12 cellular contexts compared by ENCODE assay signal in the genomic region with DNA sequence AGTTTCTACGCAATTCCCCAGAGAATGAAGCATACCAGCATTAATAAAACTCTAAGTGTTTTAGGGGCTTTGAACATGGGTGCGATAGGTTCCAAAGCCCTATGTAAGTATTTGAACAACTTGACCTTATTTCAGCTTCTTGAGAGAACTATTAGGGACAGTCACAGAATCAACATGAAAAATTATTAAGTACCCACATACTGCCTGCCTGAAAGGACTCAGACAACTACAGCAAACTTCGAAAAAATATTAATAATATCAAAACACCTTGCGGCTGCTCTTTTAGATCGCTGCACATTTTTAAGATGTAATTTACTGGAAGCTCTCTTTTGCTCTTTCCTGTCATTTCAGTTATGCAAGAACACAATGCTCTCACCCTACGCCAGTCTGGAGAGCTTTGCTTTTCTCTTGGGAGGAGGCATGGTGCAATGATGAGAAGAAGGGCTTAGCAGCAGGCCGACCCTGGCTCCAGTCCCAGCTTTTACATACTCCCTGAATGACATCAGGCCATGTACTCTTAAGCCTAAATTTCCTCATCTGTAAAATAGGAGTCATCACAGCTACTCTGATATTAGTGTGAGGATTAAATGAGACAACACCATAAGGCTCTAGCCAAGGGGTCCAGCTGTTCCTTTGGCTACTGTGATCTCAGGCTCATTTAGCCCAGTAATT.
DNase-seq lines count a peak whose midpoint lies in the region; ATAC-seq, FAIRE-seq and TF ChIP-seq lines count a peak whose summit lies in the region.
"Had no signal": no experiment of that assay in that cellular context is flagged by ENCODE, and none has a peak within 500 bp of the region (broad histone marks: within the 10 kb centered on the region; RNA-seq: fewer than 3 reads in every experiment).

No MANE protein-coding gene starts in this region.

- ATAC-seq in activated naive CD8-positive, alpha-beta T cell treated with anti-CD3 and anti-CD28 coated beads, Interleukin-2, amount 50 U/mL, for 24 hours: no peak

- no peak for TF ChIP-seq CTCF in AG09319 (IDR thresholded peaks at IDR 0.05; ENCODE audit: low read depth, low read length)
- no peak for TF ChIP-seq CTCF in fibroblast of mammary gland (conservative IDR thresholded peaks at IDR 0.05; ENCODE audit: control insufficient read depth, insufficient read depth, low read depth, low read length)
- TF ChIP-seq CTCF in osteoblast (IDR thresholded peaks at IDR 0.05; ENCODE audit: extremely low read depth, low read depth, low read length): no peak

- in situ Hi-C loops in ACHN (cut with HindIII; ENCODE audit: low pct_ligation_motif_present, low pct_unique_long_range_greater_than_20kb, low sequenced_read_pairs): no loop called here

- H3K27me3 ChIP-seq in osteoblast (ENCODE audit: insufficient read depth, low read length): no peaks in the 10 kb centered on the region
- H3K27me3 ChIP-seq: Peyer's patch had no signal

- H3K36me3 ChIP-seq in osteoblast (ENCODE audit: insufficient read depth, low read length): no peaks in the 10 kb centered on the region
- H3K36me3 ChIP-seq: Peyer's patch had no signal

- H3K27ac Mint-ChIP-seq in activated naive CD8-positive, alpha-beta T cell treated with anti-CD3 and anti-CD28 coated beads, Interleukin-2, amount 50 U/mL, for 24 hours: no peak overlapping the region
- H3K27ac Mint-ChIP-seq: activated T-helper 1 cell treated with anti-CD3 and anti-CD28 coated beads, Interleukin-12 subunit alpha, Interleukin-12 subunit beta, Interleukin-2, Interleukin-4 antibody, amounts not matched to agents 30 ng/mL and 10 ng/mL and 1 ng/mL, durations not matched to agents 14 hours and 24 hours and 36 hours; CD4-positive, CD25-positive, alpha-beta regulatory T cell had no signal

- H2AFZ ChIP-seq in osteoblast (ENCODE audit: low read length): no peak overlapping the region

- no peak overlapping the region for H3K4me3 ChIP-seq in fibroblast of mammary gland (ENCODE audit: control insufficient read depth, low read depth, low read length)
- H3K4me3 ChIP-seq in osteoblast (ENCODE audit: insufficient read depth, low read length): no peak overlapping the region
- H3K4me3 ChIP-seq: Peyer's patch had no signal

- no peaks in the 10 kb centered on the region for H3K36me3 Mint-ChIP-seq in activated naive CD8-positive, alpha-beta T cell treated with anti-CD3 and anti-CD28 coated beads, Interleukin-2, amount 50 U/mL, for 24 hours (ENCODE audit: low read depth)
- H3K36me3 Mint-ChIP-seq: CD4-positive, CD25-positive, alpha-beta regulatory T cell had no signal

- H3K27me3 Mint-ChIP-seq in activated naive CD8-positive, alpha-beta T cell treated with anti-CD3 and anti-CD28 coated beads, Interleukin-2, amount 50 U/mL, for 24 hours: no peaks in the 10 kb centered on the region
- H3K27me3 Mint-ChIP-seq: CD4-positive, CD25-positive, alpha-beta regulatory T cell had no signal

- no peak for FAIRE-seq in RCC 7860 (lab: Jason Lieb, UNC)

- no peak overlapping the region for H3K4me3 Mint-ChIP-seq in activated naive CD8-positive, alpha-beta T cell treated with anti-CD3 and anti-CD28 coated beads, Interleukin-2, amount 50 U/mL, for 24 hours
- H3K4me3 Mint-ChIP-seq: activated T-helper 1 cell treated with anti-CD3 and anti-CD28 coated beads, Interleukin-12 subunit alpha, Interleukin-12 subunit beta, Interleukin-2, Interleukin-4 antibody, amounts not matched to agents 30 ng/mL and 10 ng/mL and 1 ng/mL, durations not matched to agents 14 hours and 24 hours and 36 hours; CD4-positive, CD25-positive, alpha-beta regulatory T cell had no signal

- DNase-seq in AG09319 (ENCODE audit: extremely low read depth, low read depth) (peak; percentile 68), NCI-H446 treated with DMSO at 0.1 percent for 48 hours (lab: John Stamatoyannopoulos, UW) (peak; percentile 68), fibroblast of mammary gland (ENCODE audit: low read depth) (peak; percentile 96), osteoblast (ENCODE audit: insufficient read length, low spot score, missing footprints) (peak; percentile 68), ACHN (no peak), RCC 7860 (ENCODE audit: low spot score) (no peak), NK-92 (lab: John Stamatoyannopoulos, UW; ENCODE audit: unreplicated experiment) (no peak)
- DNase-seq in activated naive CD8-positive, alpha-beta T cell treated with anti-CD3 and anti-CD28 coated beads, Interleukin-2, amount 50 U/mL, for 24 hours: no peak
- DNase-seq: CD4-positive, CD25-positive, alpha-beta regulatory T cell; NCI-H187 had no signal

- H3K9me3 Mint-ChIP-seq in activated naive CD8-positive, alpha-beta T cell treated with anti-CD3 and anti-CD28 coated beads, Interleukin-2, amount 50 U/mL, for 24 hours: no peaks in the 10 kb centered on the region

- no peaks in the 10 kb centered on the region for H3K4me1 Mint-ChIP-seq in activated naive CD8-positive, alpha-beta T cell treated with anti-CD3 and anti-CD28 coated beads, Interleukin-2, amount 50 U/mL, for 24 hours
- H3K4me1 Mint-ChIP-seq: CD4-positive, CD25-positive, alpha-beta regulatory T cell had no signal

- peak overlapping the region; percentile 22 for H3K27ac ChIP-seq in osteoblast (ENCODE audit: low read depth, low read length)
- H3K27ac ChIP-seq: Peyer's patch had no signal

- no peaks in the 10 kb centered on the region for H3K9me3 ChIP-seq in osteoblast (ENCODE audit: low read depth, low read length)
- H3K9me3 ChIP-seq: Peyer's patch had no signal

- H3K4me1 ChIP-seq in osteoblast (ENCODE audit: insufficient read depth, low read length): peaks cover 8% of the 10 kb centered on the region
- H3K4me1 ChIP-seq: Peyer's patch had no signal

- peak overlapping the region; percentile 26 for H3K4me2 ChIP-seq in osteoblast (ENCODE audit: insufficient read depth, low read length)

- no peaks in the 10 kb centered on the region for H4K20me1 ChIP-seq in osteoblast (ENCODE audit: insufficient read depth, low read length)

- no peaks in the 10 kb centered on the region for H3K79me2 ChIP-seq in osteoblast (ENCODE audit: insufficient read depth, low read length)

Comparison
In these comparisons a context has a peak if more than half of its experiments do, and no peak if none do; other contexts are left out.
1. DNase-seq: peak in AG09319 (single experiment), NCI-H446 treated with DMSO at 0.1 percent for 48 hours (single experiment), fibroblast of mammary gland (single experiment) and osteoblast (single experiment); none in ACHN (single experiment), RCC 7860 (single experiment), NK-92 (single experiment) and activated naive CD8-positive, alpha-beta T cell treated with anti-CD3 and anti-CD28 coated beads, Interleukin-2, amount 50 U/mL, for 24 hours (single experiment).